Comparison of ENCODE assay signal across 12 cellular contexts in the genomic region with DNA sequence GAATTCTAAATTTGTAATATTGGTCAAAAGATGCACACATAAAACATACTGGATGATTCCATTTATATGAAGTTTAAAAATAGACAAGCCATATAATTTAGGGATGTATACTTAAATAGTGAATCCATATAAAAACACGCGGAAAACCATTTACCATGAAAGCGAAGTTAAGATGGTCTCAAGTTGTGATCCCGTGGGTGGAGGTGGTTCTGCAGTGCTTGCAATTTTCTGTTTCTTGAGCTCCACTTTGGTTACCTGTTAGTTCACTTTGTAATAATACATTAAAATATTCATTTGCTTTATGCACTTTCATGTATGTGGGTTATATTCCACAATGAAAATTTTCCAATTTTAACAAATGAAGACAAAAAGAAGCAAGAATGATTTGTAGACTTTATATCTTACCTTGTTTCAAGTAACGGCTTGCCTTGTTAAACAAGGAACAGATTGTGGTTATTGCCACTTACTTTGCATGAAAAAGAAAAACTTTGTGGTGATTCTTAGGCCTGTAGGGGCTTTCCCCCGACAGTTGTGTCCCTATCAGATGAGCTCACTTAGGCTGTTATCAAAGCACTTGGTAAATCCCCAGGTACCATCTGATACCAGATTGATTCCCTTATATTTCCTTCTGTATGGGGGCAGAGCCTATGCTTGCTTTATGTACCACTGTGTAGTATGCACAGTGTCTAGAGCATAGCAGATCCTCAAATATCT. TPM values are rescaled to one million over a fixed set of nuclear protein-coding genes. Genes with fewer than 3 reads are reported as not detected.
A peak's percentile ranks its signal among the peaks of the same experiment; 100 is the strongest.
DNase-seq lines count a peak whose midpoint lies in the region; ATAC-seq, FAIRE-seq and TF ChIP-seq lines count a peak whose summit lies in the region.
"Had no signal": no experiment of that assay in that cellular context is flagged by ENCODE, and none has a peak within 500 bp of the region (broad histone marks: within the 10 kb centered on the region; RNA-seq: fewer than 3 reads in every experiment).

No MANE protein-coding gene starts in this region.

- H3K4me3 Mint-ChIP-seq in activated naive CD8-positive, alpha-beta T cell treated with anti-CD3 and anti-CD28 coated beads, Interleukin-2, amount 50 U/mL, for 24 hours, result no peak overlapping the region
- H3K4me3 Mint-ChIP-seq: immature natural killer cell had no signal

- intact Hi-C loops in lower lobe of right lung (cut with DNase I) (no loop called here), A673 (cut with micrococcal nuclease; ENCODE audit: unreplicated experiment) (no loop called here)

- peak; percentile 99 for ATAC-seq in GM18508 (IDR thresholded peaks at IDR 0.05; ENCODE audit: insufficient read depth, unreplicated experiment)
- peak; percentile 99 for ATAC-seq in GM19467 (IDR thresholded peaks at IDR 0.05; ENCODE audit: unreplicated experiment)
- peak; percentile 100 for ATAC-seq in HG03103 (IDR thresholded peaks at IDR 0.05; ENCODE audit: low read depth, unreplicated experiment)
- ATAC-seq in activated naive CD8-positive, alpha-beta T cell treated with anti-CD3 and anti-CD28 coated beads, Interleukin-2, amount 50 U/mL, for 24 hours, result peak; percentile 100
- ATAC-seq in lower lobe of right lung, result no peak

- FAIRE-seq in HTR-8/SVneo (lab: Jason Lieb, UNC), result no peak

- no TSS peak for BruUV-seq in A673 (replicated peaks; lab: Mats Ljungman, UMichigan)

- H3K9me3 Mint-ChIP-seq in activated naive CD8-positive, alpha-beta T cell treated with anti-CD3 and anti-CD28 coated beads, Interleukin-2, amount 50 U/mL, for 24 hours, result no peaks in the 10 kb centered on the region
- H3K9me3 Mint-ChIP-seq: immature natural killer cell had no signal

- H3K27me3 Mint-ChIP-seq in activated naive CD8-positive, alpha-beta T cell treated with anti-CD3 and anti-CD28 coated beads, Interleukin-2, amount 50 U/mL, for 24 hours, result peaks cover 35% of the 10 kb centered on the region

- peaks cover 20% of the 10 kb centered on the region for H3K4me1 Mint-ChIP-seq in activated naive CD8-positive, alpha-beta T cell treated with anti-CD3 and anti-CD28 coated beads, Interleukin-2, amount 50 U/mL, for 24 hours

- peaks cover 5% of the 10 kb centered on the region for H3K36me3 ChIP-seq in lower lobe of right lung
- H3K36me3 ChIP-seq in A673 (ENCODE audit: insufficient read depth, low read length, poor library complexity, severe bottlenecking), result no peaks in the 10 kb centered on the region

- no peaks in the 10 kb centered on the region for H3K4me1 ChIP-seq in lower lobe of right lung
- no peaks in the 10 kb centered on the region for H3K4me1 ChIP-seq in A673 (ENCODE audit: insufficient read depth, low read length, poor library complexity, severe bottlenecking)

- POLR2A ChIA-PET in A673 (lab: Charles Lee; ENCODE audit: low non-redundant PET), result no interaction called here

- H3K27ac ChIP-seq in lower lobe of right lung (no peak overlapping the region), A673 (ENCODE audit: low read depth, low read length, poor library complexity, severe bottlenecking) (no peak overlapping the region)

- peaks cover 10% of the 10 kb centered on the region for H3K36me3 Mint-ChIP-seq in activated naive CD8-positive, alpha-beta T cell treated with anti-CD3 and anti-CD28 coated beads, Interleukin-2, amount 50 U/mL, for 24 hours (ENCODE audit: low read depth)

- no peak for DNase-seq in activated naive CD8-positive, alpha-beta T cell treated with anti-CD3 and anti-CD28 coated beads, Interleukin-2, amount 50 U/mL, for 24 hours
- no peak for DNase-seq in SIG-M5 treated with dmso at 0.1 percent for 504 hours (lab: John Stamatoyannopoulos, UW; ENCODE audit: unreplicated experiment)
- DNase-seq in HTR-8/SVneo (ENCODE audit: insufficient read length, low spot score), result no peak
- no peak for DNase-seq in lower lobe of right lung
- no peak for DNase-seq in A673 (ENCODE audit: low spot score)
- DNase-seq: GDM1, T-helper 9 cell had no signal

- H3K27me3 ChIP-seq in lower lobe of right lung (ENCODE audit: low read depth), result no peaks in the 10 kb centered on the region
- no peaks in the 10 kb centered on the region for H3K27me3 ChIP-seq in A673 (replicated peaks; ENCODE audit: insufficient read depth, low read depth, low read length, poor library complexity)

- no peak for TF ChIP-seq CTCF in lower lobe of right lung (IDR thresholded peaks at IDR 0.05)
- TF ChIP-seq CTCF in A673 (conservative IDR thresholded peaks at IDR 0.05; ENCODE audit: low read depth, low read length), result no peak

- no peak overlapping the region for H3K4me3 ChIP-seq in lower lobe of right lung
- no peak overlapping the region for H3K4me3 ChIP-seq in A673 (ENCODE audit: low read depth, low read length, poor library complexity, severe bottlenecking)

- CTCF ChIA-PET in A673 (lab: Charles Lee), result no interaction called here

- H3K9me3 ChIP-seq in lower lobe of right lung, result no peaks in the 10 kb centered on the region
- H3K9me3 ChIP-seq in A673 (ENCODE audit: low read depth, low read length, poor library complexity, severe bottlenecking), result no peaks in the 10 kb centered on the region

- peak overlapping the region; percentile 27 for H3K27ac Mint-ChIP-seq in activated naive CD8-positive, alpha-beta T cell treated with anti-CD3 and anti-CD28 coated beads, Interleukin-2, amount 50 U/mL, for 24 hours

RNA-seq across cellular contexts. Expression of a gene that starts 12.2 kb away (rescaled TPM):
- total RNA-seq in lower lobe of right lung, result not detected
- 0.22 TPM in 1 of 2 replicates, not detected in the other for total RNA-seq in A673 (2021)

RNA-seq across cellular contexts. Expression of a gene that starts 32.6 kb away (rescaled TPM):
- total RNA-seq in lower lobe of right lung, result 22.8 TPM
- total RNA-seq in A673 (2021), result 37.2 and 38.1 TPM in 2 replicates

RNA-seq across cellular contexts. Expression of a gene that starts 58.4 kb away (rescaled TPM):
- total RNA-seq in lower lobe of right lung, result not detected
- not detected in 2 replicates for total RNA-seq in A673 (2021)
- total RNA-seq: skeletal muscle tissue had no signal

Comparison
In these comparisons a context has a peak if more than half of its experiments do, and no peak if none do; other contexts are left out.
1. ATAC-seq: peak in GM18508 (single experiment), GM19467 (single experiment), HG03103 (single experiment) and activated naive CD8-positive, alpha-beta T cell treated with anti-CD3 and anti-CD28 coated beads, Interleukin-2, amount 50 U/mL, for 24 hours (single experiment); none in lower lobe of right lung (0 of 2).